24 cellular contexts compared by ENCODE assay signal in genomic region chr18:66079401-66079800, GRCh38.
"Had no signal": no experiment of that assay in that cellular context is flagged by ENCODE, and none has a peak within 500 bp of the region (broad histone marks: within the 10 kb centered on the region; RNA-seq: fewer than 3 reads in every experiment).

No MANE protein-coding gene starts in this region.

- H3K4me1 ChIP-seq: lower lobe of right lung, parathyroid adenoma, psoas muscle, spleen, suprapubic skin, tibial nerve, uterus had no signal

- H3K27me3 Mint-ChIP-seq: naive B cell; stimulated activated naive CD8-positive, alpha-beta T cell treated with anti-CD3 and anti-CD28 coated beads, Interleukin-15, Interleukin-2, amounts not matched to agents 100 ng/mL and 50 ng/mL, for 24 hours; type B pancreatic cell had no signal

- H3K4me3 ChIP-seq: lower lobe of right lung, psoas muscle, spleen, suprapubic skin, thoracic aorta, tibial nerve, uterus had no signal

- H3K9me3 ChIP-seq: lower lobe of right lung, psoas muscle, thoracic aorta, uterus had no signal

- H3K9ac ChIP-seq: parathyroid adenoma had no signal

- H3K27ac ChIP-seq: lower lobe of right lung, parathyroid adenoma, psoas muscle, spleen, suprapubic skin, thoracic aorta, tibial nerve, uterus had no signal

- H3K36me3 ChIP-seq: lower lobe of right lung, spleen, suprapubic skin, thoracic aorta, tibial nerve, uterus had no signal

- DNase-seq: head of caudate nucleus; hypothalamus; islet precursor cell; lower lobe of right lung; mammary epithelial cell; mesenchymal stem cell; naive B cell; natural killer cell; nephron progenitor cell; nucleus accumbens; psoas muscle; small intestine; spleen; stimulated activated CD4-positive, alpha-beta T cell treated with anti-CD3 and anti-CD28 coated beads, Interleukin-4, amount 100 ng/mL, for 24 hours; stimulated activated naive CD4-positive, alpha-beta T cell; uterus had no signal

- H3K27me3 ChIP-seq: spleen, suprapubic skin, tibial nerve, uterus had no signal

- H3K27ac Mint-ChIP-seq: naive B cell; natural killer cell; nephron progenitor cell; stimulated activated effector memory CD8-positive, alpha-beta T cell treated with anti-CD3 and anti-CD28 coated beads, Interleukin-12 subunit alpha, Interleukin-12 subunit beta, amount 100 ng/mL, for 72 hours; stimulated activated naive CD8-positive, alpha-beta T cell treated with anti-CD3 and anti-CD28 coated beads, Interleukin-15, Interleukin-2, amounts not matched to agents 100 ng/mL and 50 ng/mL, for 24 hours; type B pancreatic cell had no signal

- H3K4me1 Mint-ChIP-seq: naive B cell; natural killer cell; nephron progenitor cell; stimulated activated effector memory CD8-positive, alpha-beta T cell treated with anti-CD3 and anti-CD28 coated beads, Interleukin-12 subunit alpha, Interleukin-12 subunit beta, amount 100 ng/mL, for 72 hours had no signal

- H3K36me3 Mint-ChIP-seq: naive B cell; stimulated activated effector memory CD8-positive, alpha-beta T cell treated with anti-CD3 and anti-CD28 coated beads, Interleukin-12 subunit alpha, Interleukin-12 subunit beta, amount 100 ng/mL, for 72 hours; type B pancreatic cell had no signal

- ATAC-seq: lower lobe of right lung; natural killer cell; psoas muscle; sciatic nerve; stimulated activated effector memory CD8-positive, alpha-beta T cell treated with anti-CD3 and anti-CD28 coated beads, Interleukin-12 subunit alpha, Interleukin-12 subunit beta, amount 100 ng/mL, for 72 hours had no signal

- H3K4me3 Mint-ChIP-seq: naive B cell; natural killer cell; nephron progenitor cell; stimulated activated effector memory CD8-positive, alpha-beta T cell treated with anti-CD3 and anti-CD28 coated beads, Interleukin-12 subunit alpha, Interleukin-12 subunit beta, amount 100 ng/mL, for 72 hours; stimulated activated naive CD8-positive, alpha-beta T cell treated with anti-CD3 and anti-CD28 coated beads, Interleukin-15, Interleukin-2, amounts not matched to agents 100 ng/mL and 50 ng/mL, for 24 hours; type B pancreatic cell had no signal

- H3K79me2 ChIP-seq: parathyroid adenoma had no signal

- H2AFZ ChIP-seq: parathyroid adenoma had no signal
